ENCODE assay signal across 3 cellular contexts in genomic region chr11:90845799-90846198, GRCh38.
"Had no signal": no experiment of that assay in that cellular context is flagged by ENCODE, and none has a peak within 500 bp of the region (broad histone marks: within the 10 kb centered on the region; RNA-seq: fewer than 3 reads in every experiment).

No MANE protein-coding gene starts in this region.

- DNase-seq: GDM1, GF-D8 had no signal

- ATAC-seq: GM12878 had no signal
